17 cellular contexts compared by ENCODE assay signal in genomic region chr5:129216001-129216400, GRCh38.
DNase-seq lines count a peak whose midpoint lies in the region; ATAC-seq, FAIRE-seq and TF ChIP-seq lines count a peak whose summit lies in the region.
"Had no signal": no experiment of that assay in that cellular context is flagged by ENCODE, and none has a peak within 500 bp of the region (broad histone marks: within the 10 kb centered on the region; RNA-seq: fewer than 3 reads in every experiment).

No MANE protein-coding gene starts in this region.

- peak; percentile 12 for DNase-seq in left ventricle myocardium superior
- no peak for DNase-seq in heart right ventricle
- DNase-seq in amniotic epithelial cell (ENCODE audit: low read depth) = peak; percentile 44
- peak; percentile 41 for DNase-seq in left lobe of liver (ENCODE audit: low spot score)
- DNase-seq in urothelium cell line (ENCODE audit: low spot score) = peak; percentile 3
- no peak for DNase-seq in mesenteric fat pad (ENCODE audit: low spot score)
- no peak for DNase-seq in WERI-Rb-1
- DNase-seq: 8988T; AML-193; Caco-2; CD8-positive, alpha-beta memory T cell; DMS53; GOT3; IMR-90 had no signal

- H3K27ac ChIP-seq in heart right ventricle = no peak overlapping the region
- no peak overlapping the region for H3K27ac ChIP-seq in WERI-Rb-1
- H3K27ac ChIP-seq: BLaER1 had no signal

- H3K27me3 ChIP-seq in heart right ventricle (no peaks in the 10 kb centered on the region), WERI-Rb-1 (ENCODE audit: insufficient read depth, low read depth, severe bottlenecking) (no peaks in the 10 kb centered on the region)
- H3K27me3 ChIP-seq: BLaER1 had no signal

- H3K9me3 ChIP-seq in heart right ventricle (peaks cover 0 to 54% (median 16%) of the 10 kb centered on the region in 11 donors), WERI-Rb-1 (ENCODE audit: severe bottlenecking) (no peaks in the 10 kb centered on the region)
- H3K9me3 ChIP-seq: Caco-2 had no signal

- TF ChIP-seq CTCF in heart right ventricle (IDR thresholded peaks at IDR 0.05) (no peak), WERI-Rb-1 (IDR thresholded peaks at IDR 0.05; ENCODE audit: low read depth, low read length) (no peak)

- no peak for FAIRE-seq in urothelium cell line (lab: Jason Lieb, UNC)

- H3K4me1 ChIP-seq in heart right ventricle = no peaks in the 10 kb centered on the region
- H3K4me1 ChIP-seq: BLaER1, Caco-2 had no signal

- ATAC-seq in left ventricle myocardium superior = no peak
- ATAC-seq in heart right ventricle = no peak
- ATAC-seq in left lobe of liver = no peak
- ATAC-seq in GM21786 (IDR thresholded peaks at IDR 0.05; ENCODE audit: unreplicated experiment) = no peak
- ATAC-seq: HCT116 had no signal

- intact Hi-C loops in left ventricle myocardium superior (cut with micrococcal nuclease) = no loop called here
- intact Hi-C loops in heart right ventricle (cut with DNase I) = no loop called here

- no peaks in the 10 kb centered on the region for H3K36me3 ChIP-seq in heart right ventricle
- H3K36me3 ChIP-seq in WERI-Rb-1 = no peaks in the 10 kb centered on the region
- H3K36me3 ChIP-seq: BLaER1 had no signal

- 72 to 75% methylated on average over 6 of the region's 6 CpGs for WGBS in heart right ventricle, 2 donors

- no peak overlapping the region for H3K4me3 ChIP-seq in heart right ventricle
- H3K4me3 ChIP-seq in WERI-Rb-1 (ENCODE audit: low read depth, low read length) = no peak overlapping the region
- H3K4me3 ChIP-seq: BLaER1 had no signal

Comparison
In these comparisons a context has a peak if more than half of its experiments do, and no peak if none do; other contexts are left out.
1. DNase-seq: peak in left ventricle myocardium superior (single experiment), amniotic epithelial cell (single experiment), left lobe of liver (single experiment) and urothelium cell line (single experiment); none in heart right ventricle (0 of 2), mesenteric fat pad (single experiment) and WERI-Rb-1 (single experiment).